In the genomic region with DNA sequence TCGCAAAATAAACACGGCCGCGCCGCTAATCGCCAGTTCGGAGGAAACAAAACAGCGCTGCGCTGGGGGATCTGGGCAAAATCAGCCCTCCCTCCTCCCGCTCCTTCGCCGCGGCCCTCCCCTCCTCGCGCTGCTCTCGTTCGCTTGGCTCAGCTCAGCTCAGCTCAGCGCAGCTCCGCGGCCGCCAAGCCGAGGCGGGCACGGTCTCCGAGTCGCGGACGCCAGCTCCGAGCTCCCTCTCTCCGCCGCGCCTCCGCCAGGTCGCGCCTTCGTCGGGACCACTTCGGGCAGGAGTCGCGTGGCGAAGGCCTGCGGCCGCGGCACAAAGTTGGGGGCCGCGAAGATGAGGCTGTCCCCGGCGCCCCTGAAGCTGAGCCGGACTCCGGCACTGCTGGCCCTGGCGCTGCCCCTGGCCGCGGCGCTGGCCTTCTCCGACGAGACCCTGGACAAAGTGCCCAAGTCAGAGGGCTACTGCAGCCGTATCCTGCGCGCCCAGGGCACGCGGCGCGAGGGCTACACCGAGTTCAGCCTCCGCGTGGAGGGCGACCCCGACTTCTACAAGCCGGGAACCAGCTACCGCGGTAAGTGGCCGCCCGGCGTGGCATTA, we compare ENCODE assay signal across 8 cellular contexts. TPM values are rescaled to one million over a fixed set of nuclear protein-coding genes. Genes with fewer than 3 reads are reported as not detected.
DNase-seq lines count a peak whose midpoint lies in the region; ATAC-seq lines count a peak whose summit lies in the region.

TSS of gene SPON1 (plus strand) at position 162 of the 607 bp plus-strand sequence. CDS start at position 344, 182 bp downstream.

- H2AK5ac ChIP-seq in trophoblast cell (ENCODE audit: low read length): no peak within 1 kb of the TSS

- no peaks in the 10 kb centered on the region for H3K79me1 ChIP-seq in trophoblast cell (ENCODE audit: low read length)

- H3K18ac ChIP-seq in trophoblast cell (ENCODE audit: low read length): no peak within 1 kb of the TSS

- H3K4me2 ChIP-seq in trophoblast cell (ENCODE audit: low read length): peak within 1 kb of the TSS; percentile 87

- H3K9me3 ChIP-seq in trophoblast cell (ENCODE audit: insufficient read depth, low read depth, low read length): peaks cover 2% of the 10 kb centered on the region

- H3K36me3 ChIP-seq in trophoblast cell (ENCODE audit: control insufficient read depth in 1 of 2, insufficient read depth in 2 of 2, low read length in 2 of 2): no peaks in the 10 kb centered on the region

- H3K4ac ChIP-seq in trophoblast cell (ENCODE audit: low read depth, low read length): no peak within 1 kb of the TSS

- DNase-seq in NCI-H1417 (lab: John Stamatoyannopoulos, UW) (peak in 2 of 3 experiments; percentile 67 to 73), NCI-H1417 treated with DMSO at 0.1 percent for 48 hours (lab: John Stamatoyannopoulos, UW) (no peak), Right ventricle myocardium inferior (ENCODE audit: missing footprints) (peak; percentile 73), trophoblast cell (no peak), DMS79 (lab: John Stamatoyannopoulos, UW) (no peak)
- DNase-seq in activated effector memory CD4-positive, alpha-beta T cell treated with Interleukin-2 at 50 U/mL for 16 hours: peak; percentile 48

- no peak within 1 kb of the TSS for H2BK12ac ChIP-seq in trophoblast cell (ENCODE audit: low read length)

- H3K14ac ChIP-seq in trophoblast cell (ENCODE audit: low read length): no peak within 1 kb of the TSS

- no peak within 1 kb of the TSS for H2BK5ac ChIP-seq in trophoblast cell (ENCODE audit: low read depth, low read length, poor library complexity)

- H4K91ac ChIP-seq in trophoblast cell (ENCODE audit: low read depth, low read length): no peak within 1 kb of the TSS

- H3K4me1 ChIP-seq in trophoblast cell (ENCODE audit: control insufficient read depth in 1 of 2, insufficient read depth in 2 of 2, low read length in 2 of 2): peaks cover 9 to 16% of the 10 kb centered on the region in 2 experiments

- H2BK120ac ChIP-seq in trophoblast cell (ENCODE audit: insufficient read depth, low read length, poor library complexity): no peak within 1 kb of the TSS

- no peak within 1 kb of the TSS for H3K9ac ChIP-seq in trophoblast cell (ENCODE audit: low read length)

- intact Hi-C loops in Right ventricle myocardium inferior (cut with DNase I): no loop called here

- peaks cover 47% of the 10 kb centered on the region for H3K27me3 ChIP-seq in trophoblast cell (ENCODE audit: insufficient read depth, low read length)

- H4K12ac ChIP-seq in trophoblast cell (ENCODE audit: low read depth, low read length): no peak within 1 kb of the TSS

- peak; percentile 84 for ATAC-seq in Right ventricle myocardium inferior
- ATAC-seq in GM18870 (IDR thresholded peaks at IDR 0.05; ENCODE audit: unreplicated experiment): no peak
- ATAC-seq in GM19467 (IDR thresholded peaks at IDR 0.05; ENCODE audit: unreplicated experiment): no peak

- H3K23ac ChIP-seq in trophoblast cell (ENCODE audit: low read length): no peak within 1 kb of the TSS

- peak within 1 kb of the TSS; percentile 46 for H2AFZ ChIP-seq in trophoblast cell (ENCODE audit: insufficient read depth, low read length, poor library complexity)

- peak within 1 kb of the TSS; percentile 47 for H3K4me3 ChIP-seq in trophoblast cell (ENCODE audit: low read depth, low read length)

- H3K27ac ChIP-seq in trophoblast cell (ENCODE audit: low read depth, low read length): no peak within 1 kb of the TSS

- no CpG with 5 or more reads among the region's 74 CpGs for WGBS in trophoblast cell (ENCODE audit: extremely low coverage, insufficient coverage, insufficient read length)

- no peaks in the 10 kb centered on the region for H3K79me2 ChIP-seq in trophoblast cell (ENCODE audit: control insufficient read depth, insufficient read depth, low read length, poor library complexity)

- no peak within 1 kb of the TSS for H4K8ac ChIP-seq in trophoblast cell (ENCODE audit: low read depth, low read length)

RNA-seq across cellular contexts. Expression of gene SPON1, which starts in this region (rescaled TPM):
- total RNA-seq in Right ventricle myocardium inferior: 5.0 TPM
- polyA plus RNA-seq in trophoblast cell (2013): 0.89 TPM in 2 replicates

Comparison
In these comparisons a context has a peak if more than half of its experiments do, and no peak if none do; other contexts are left out.
1. DNase-seq: peak in NCI-H1417 (2 of 3), activated effector memory CD4-positive, alpha-beta T cell treated with Interleukin-2 at 50 U/mL for 16 hours (single experiment) and Right ventricle myocardium inferior (single experiment); none in NCI-H1417 treated with DMSO at 0.1 percent for 48 hours (single experiment), trophoblast cell (0 of 2) and DMS79 (single experiment).